Comparison of ENCODE assay signal across 17 cellular contexts in genomic region chr5:164663223-164663989, GRCh38.
"Had no signal": no experiment of that assay in that cellular context is flagged by ENCODE, and none has a peak within 500 bp of the region (broad histone marks: within the 10 kb centered on the region; RNA-seq: fewer than 3 reads in every experiment).

No MANE protein-coding gene starts in this region.

- H3K4me3 ChIP-seq: coronary artery, left lung, mucosa of descending colon, ovary, thoracic aorta had no signal

- ATAC-seq: activated naive CD8-positive, alpha-beta T cell treated with anti-CD3 and anti-CD28 coated beads, Interleukin-2, amount 50 U/mL, for 24 hours; activated T-helper 17 cell treated with anti-CD3 and anti-CD28 coated beads, Interleukin-2, amount 50 U/mL, for 72 hours; esophagus mucosa; left lung; mucosa of descending colon; naive thymus-derived CD4-positive, alpha-beta T cell; sciatic nerve had no signal

- H3K27ac ChIP-seq: coronary artery, left lung, ovary, thoracic aorta had no signal

- H3K9me3 ChIP-seq: left lung, mucosa of descending colon, ovary, thoracic aorta had no signal

- DNase-seq: activated CD4-positive, alpha-beta T cell treated with anti-CD3 and anti-CD28 coated beads, Interleukin-2, amount 50 U/mL, for 4 hours; activated CD4-positive, CD25-positive, alpha-beta regulatory T cell treated with anti-CD3 and anti-CD28 coated beads, Interleukin-2, amount 50 U/mL, for 72 hours; activated naive CD4-positive, alpha-beta T cell treated with Interleukin-2 at 50 U/mL for 16 hours; activated naive CD8-positive, alpha-beta T cell treated with anti-CD3 and anti-CD28 coated beads, Interleukin-2, amount 50 U/mL, for 24 hours; caudate nucleus; head of caudate nucleus; left lung; mucosa of descending colon; naive thymus-derived CD4-positive, alpha-beta T cell; ovary; stimulated activated CD4-positive, alpha-beta T cell treated with anti-CD3 and anti-CD28 coated beads, Interleukin-12 subunit alpha, Interleukin-12 subunit beta, amount 100 ng/mL, for 4 hours; stimulated activated CD4-positive, alpha-beta T cell treated with anti-CD3 and anti-CD28 coated beads, Interleukin-2, amount 100 ng/mL, for 24 hours had no signal

- H3K4me1 ChIP-seq: left lung had no signal

- H3K27me3 ChIP-seq: left lung, ovary had no signal

- H3K36me3 ChIP-seq: left lung, ovary, thoracic aorta had no signal
